Comparison of ENCODE assay signal across 16 cellular contexts in genomic region chr17:2420131-2420530, GRCh38.
"Had no signal": no experiment of that assay in that cellular context is flagged by ENCODE, and none has a peak within 500 bp of the region (broad histone marks: within the 10 kb centered on the region; RNA-seq: fewer than 3 reads in every experiment).

No MANE protein-coding gene starts in this region.

- H3K4me3 ChIP-seq: gastroesophageal sphincter, neural progenitor cell, pancreas, skin epidermis, tibial nerve had no signal

- H3K27ac Mint-ChIP-seq: activated naive CD4-positive, alpha-beta T cell treated with anti-CD3 and anti-CD28 coated beads, Interleukin-2, amount 50 U/mL, for 24 hours; activated T-helper 2 cell treated with anti-CD3 and anti-CD28 coated beads, Interferon-gamma antibody, Interleukin-2, Interleukin-4, amounts not matched to agents 10 μg/mL and 5 μg/mL and 100 μg/mL, durations not matched to agents 14 hours and 24 hours and 36 hours; mesothelial cell of epicardium; neural progenitor cell; T-helper 1 cell treated with Interleukin-12 subunit alpha and Interleukin-12 subunit beta and Interleukin-4 antibody, amounts not matched to agents 30 μg/mL and 1 μg/mL, for 36 hours had no signal

- H3K27me3 ChIP-seq: brain microvascular endothelial cell, gastroesophageal sphincter, neural progenitor cell, pancreas, tibial nerve had no signal

- H3K4me3 Mint-ChIP-seq: activated naive CD4-positive, alpha-beta T cell treated with anti-CD3 and anti-CD28 coated beads, Interleukin-2, amount 50 U/mL, for 24 hours; mesothelial cell of epicardium; neural progenitor cell; T-helper 1 cell treated with Interleukin-12 subunit alpha and Interleukin-12 subunit beta and Interleukin-4 antibody, amounts not matched to agents 30 μg/mL and 1 μg/mL, for 36 hours had no signal

- H3K4me2 ChIP-seq: neural progenitor cell had no signal

- DNase-seq: activated CD4-positive, alpha-beta T cell treated with anti-CD3 and anti-CD28 coated beads for 4 hours; activated CD8-positive, alpha-beta memory T cell treated with anti-CD3 and anti-CD28 coated beads for 24 hours; amniotic stem cell; brain microvascular endothelial cell; effector CD4-positive, alpha-beta T cell; hippocampal formation; kidney glomerular epithelial cell; pancreas had no signal

- H3K9me3 ChIP-seq: gastroesophageal sphincter, pancreas, tibial nerve had no signal

- H3K9me3 Mint-ChIP-seq: activated naive CD4-positive, alpha-beta T cell treated with anti-CD3 and anti-CD28 coated beads, Interleukin-2, amount 50 U/mL, for 24 hours; activated T-helper 2 cell treated with anti-CD3 and anti-CD28 coated beads, Interferon-gamma antibody, Interleukin-2, Interleukin-4, amounts not matched to agents 10 μg/mL and 5 μg/mL and 100 μg/mL, durations not matched to agents 14 hours and 24 hours and 36 hours; mesothelial cell of epicardium; neural progenitor cell; T-helper 1 cell treated with Interleukin-12 subunit alpha and Interleukin-12 subunit beta and Interleukin-4 antibody, amounts not matched to agents 30 μg/mL and 1 μg/mL, for 36 hours had no signal

- H3K27me3 Mint-ChIP-seq: activated naive CD4-positive, alpha-beta T cell treated with anti-CD3 and anti-CD28 coated beads, Interleukin-2, amount 50 U/mL, for 24 hours had no signal

- H2AFZ ChIP-seq: neural progenitor cell had no signal

- H3K36me3 ChIP-seq: neural progenitor cell had no signal

- H3K4me1 ChIP-seq: neural progenitor cell had no signal

- ATAC-seq: gastroesophageal sphincter, pancreas had no signal

- H3K9ac ChIP-seq: neural progenitor cell had no signal

- H3K27ac ChIP-seq: brain microvascular endothelial cell, neural progenitor cell, pancreas, tibial nerve had no signal
